Comparison of ENCODE assay signal across 12 cellular contexts in the genomic region with DNA sequence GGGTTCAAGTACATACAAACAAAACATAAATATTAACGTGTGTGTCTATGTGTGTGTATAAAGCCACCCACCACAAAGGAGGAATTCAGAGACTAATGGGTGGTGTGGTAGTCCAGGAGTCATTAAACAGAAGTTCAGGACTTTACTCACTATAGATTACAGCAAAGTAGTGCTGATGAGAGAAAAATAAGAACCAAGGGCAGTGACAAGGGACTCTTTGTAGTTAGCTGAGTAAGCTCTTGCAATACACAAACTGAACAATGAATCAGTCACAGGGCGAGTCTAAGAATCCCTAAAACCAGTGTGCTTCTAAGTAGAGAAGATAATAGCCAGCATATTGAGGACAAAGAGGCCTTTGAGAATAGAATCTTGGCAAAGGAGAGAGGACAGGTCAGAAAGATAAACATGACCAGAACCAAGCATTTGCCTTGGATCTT.
DNase-seq lines count a peak whose midpoint lies in the region; ATAC-seq, FAIRE-seq and TF ChIP-seq lines count a peak whose summit lies in the region.
"Had no signal": no experiment of that assay in that cellular context is flagged by ENCODE, and none has a peak within 500 bp of the region (broad histone marks: within the 10 kb centered on the region; RNA-seq: fewer than 3 reads in every experiment).

No MANE protein-coding gene starts in this region.

- no peak for TF ChIP-seq CTCF in AG10803 (conservative IDR thresholded peaks at IDR 0.05; ENCODE audit: low read length)
- TF ChIP-seq CTCF in H1 (IDR thresholded peaks at IDR 0.05; ENCODE audit: control extremely low read depth in 1 of 3, insufficient read depth in 1 of 3, low read depth in 1 of 3, low read length in 3 of 3) = no peak

- H3K9me3 ChIP-seq in H1 (ENCODE audit: insufficient read depth in 2 of 2, low read depth in 1 of 2, low read length in 1 of 2) (no peaks in the 10 kb centered on the region), mesenchymal stem cell (ENCODE audit: control insufficient read depth, low read length) (no peaks in the 10 kb centered on the region)
- H3K9me3 ChIP-seq: heart right ventricle had no signal

- no peak overlapping the region for H3K56ac ChIP-seq in H1 (replicated peaks; ENCODE audit: insufficient read length, low read depth, low read length)

- CTCF ChIA-PET in H1 (lab: Charles Lee; ENCODE audit: partially characterized antibody) = interaction anchor here (0.9 kb wide), 1 partner anchor 12 kb away, joined by 3 read pairs; no protein-coding TSS in a partner anchor

- H3K23ac ChIP-seq in H1 (ENCODE audit: insufficient read length) = no peak overlapping the region
- H3K23ac ChIP-seq in mesenchymal stem cell (ENCODE audit: low read length in 2 of 2) = no peak overlapping the region

- H3K18ac ChIP-seq in H1 (ENCODE audit: extremely low read depth, low read length) (no peak overlapping the region), mesenchymal stem cell (ENCODE audit: low read depth in 1 of 2, low read length in 2 of 2) (no peak overlapping the region)

- WGBS in H1 (ENCODE audit: extremely low coverage in 1 of 2, insufficient coverage in 1 of 2, insufficient read length in 1 of 2, insufficient replicate concordance in 2 of 2, low coverage in 1 of 2, low lambda C conversion rate in 2 of 2, missing lambda C conversion rate in 1 of 2), 2 experiments = 63% methylated on average over 2 of the region's 2 CpGs; no CpG with 5 or more reads in 1 of the 2 experiments
- WGBS in mesenchymal stem cell = 18% methylated on average over 1 of the region's 2 CpGs

- TF ChIP-seq RAD21 in H1 (IDR thresholded peaks at IDR 0.05 in 1 of 2, conservative IDR thresholded peaks at IDR 0.05 in 1 of 2; ENCODE audit: low read depth in 2 of 2, low read length in 2 of 2) = no peak

- TF ChIP-seq POLR2A in H1 (IDR thresholded peaks at IDR 0.05; ENCODE audit: control extremely low read depth in 1 of 2, low read depth in 2 of 2, low read length in 2 of 2) = no peak

- H2BK120ac ChIP-seq in H1 (replicated peaks; ENCODE audit: low read depth, low read length) = no peak overlapping the region
- no peak overlapping the region for H2BK120ac ChIP-seq in mesenchymal stem cell (ENCODE audit: low read depth, low read length)

- no peak overlapping the region for H4K5ac ChIP-seq in H1 (ENCODE audit: insufficient read length, low read depth, low read length)

- H3K27me3 ChIP-seq in H1 (replicated peaks in 1 of 4; ENCODE audit: control insufficient read depth in 3 of 4, extremely low read depth in 1 of 4, insufficient read depth in 3 of 4, low read length in 3 of 4) (no peaks in the 10 kb centered on the region), mesenchymal stem cell (ENCODE audit: control insufficient read depth in 1 of 2, insufficient read depth in 1 of 2, low read length in 2 of 2) (no peaks in the 10 kb centered on the region)
- H3K27me3 ChIP-seq: heart right ventricle had no signal

- H4K8ac ChIP-seq in H1 (ENCODE audit: extremely low read depth, insufficient read depth, low read length) = no peak overlapping the region
- no peak overlapping the region for H4K8ac ChIP-seq in mesenchymal stem cell (ENCODE audit: low read length)

- H2BK15ac ChIP-seq in H1 (ENCODE audit: low read length) (no peak overlapping the region), mesenchymal stem cell (ENCODE audit: low read depth, poor library complexity, severe bottlenecking) (no peak overlapping the region)

- H3K4ac ChIP-seq in H1 (replicated peaks; ENCODE audit: insufficient read length, low read depth, low read length) = no peak overlapping the region
- H3K4ac ChIP-seq in mesenchymal stem cell (ENCODE audit: low read depth in 1 of 2, low read length in 2 of 2) = no peak overlapping the region

- H2BK5ac ChIP-seq in H1 (ENCODE audit: low read depth, low read length) (no peak overlapping the region), mesenchymal stem cell (ENCODE audit: low read depth, low read length, poor library complexity, severe bottlenecking) (no peak overlapping the region)

- no peak for FAIRE-seq in H1 (lab: Jason Lieb, UNC)
- FAIRE-seq: GM12892, K562 had no signal

- no peak for TF ChIP-seq EP300 in H1 (IDR thresholded peaks at IDR 0.05; ENCODE audit: borderline replicate concordance in 1 of 2, low read depth in 2 of 2, low read length in 2 of 2)

- H3K79me1 ChIP-seq in H1 (ENCODE audit: low read depth, low read length) (no peaks in the 10 kb centered on the region), mesenchymal stem cell (replicated peaks; ENCODE audit: low read length, poor library complexity, severe bottlenecking) (peaks cover 17% of the 10 kb centered on the region)

- no peak overlapping the region for H3K4me2 ChIP-seq in H1 (ENCODE audit: insufficient read depth in 1 of 2, low read depth in 2 of 2, low read length in 2 of 2)
- H3K4me2 ChIP-seq in mesenchymal stem cell (ENCODE audit: low read length, poor library complexity, severe bottlenecking) = no peak overlapping the region

- H3K9ac ChIP-seq in H1 (replicated peaks in 1 of 4; ENCODE audit: extremely low read depth in 1 of 4, low read depth in 3 of 4, low read length in 3 of 4) (no peak overlapping the region), mesenchymal stem cell (ENCODE audit: low read length) (no peak overlapping the region)

- no peak overlapping the region for H2BK20ac ChIP-seq in H1 (ENCODE audit: low read length)

- no peaks in the 10 kb centered on the region for H3K79me2 ChIP-seq in H1 (ENCODE audit: control insufficient read depth in 1 of 2, insufficient read depth in 2 of 2, low read length in 2 of 2)

- H4K91ac ChIP-seq in H1 (replicated peaks; ENCODE audit: insufficient read length, low read length) (no peak overlapping the region), mesenchymal stem cell (ENCODE audit: low read length) (no peak overlapping the region)

- DNase-seq in AG10803 (ENCODE audit: low read depth) (peak; percentile 48), NCI-H1048 (lab: John Stamatoyannopoulos, UW) (peak; percentile 7), H1 (ENCODE audit: low read depth in 1 of 2, low spot score in 2 of 2) (peak in 1 of 2 experiments; percentile 21), mesenchymal stem cell (peak; percentile 55), NOMO-1 treated with DMSO at 0.1 percent for 48 hours (lab: John Stamatoyannopoulos, UW; ENCODE audit: unreplicated experiment) (no peak), middle frontal gyrus (ENCODE audit: extremely low spot score, low spot score) (no peak)
- no peak for DNase-seq in activated CD4-positive, alpha-beta T cell treated with anti-CD3 and anti-CD28 coated beads for 48 hours
- DNase-seq: heart right ventricle had no signal

- H3K27ac ChIP-seq in H1 (ENCODE audit: low read depth, low read length) (no peak overlapping the region), mesenchymal stem cell (ENCODE audit: low read length, poor library complexity, severe bottlenecking) (peak overlapping the region; percentile 12)
- H3K27ac ChIP-seq: heart right ventricle had no signal

- H3K14ac ChIP-seq in H1 (ENCODE audit: insufficient read length) (no peak overlapping the region), mesenchymal stem cell (ENCODE audit: low read length in 2 of 2) (no peak overlapping the region)

- POLR2A ChIA-PET in H1 (lab: Charles Lee; ENCODE audit: partially characterized antibody) = no interaction called here

- no peaks in the 10 kb centered on the region for H3K23me2 ChIP-seq in H1 (ENCODE audit: low read depth, low read length)

- H2BK12ac ChIP-seq in H1 (ENCODE audit: low read depth, low read length) (no peak overlapping the region; the same call in 1 of the 2 replicates), mesenchymal stem cell (ENCODE audit: low read length in 2 of 2) (no peak overlapping the region)

- ATAC-seq in GM21360 (IDR thresholded peaks at IDR 0.05; ENCODE audit: unreplicated experiment) = no peak
- ATAC-seq: K562; stimulated activated memory B cell treated with anti-CD40 and anti-IgM and Interleukin-4, amounts not matched to agents 10 μg/mL and 1 μg/mL and 100 μg/mL, for 72 hours had no signal

- H2AFZ ChIP-seq in H1 (ENCODE audit: low read length) (no peak overlapping the region), mesenchymal stem cell (ENCODE audit: low read depth, low read length) (no peak overlapping the region)

- H3K4me3 ChIP-seq in AG10803 (ENCODE audit: low read length) = no peak overlapping the region
- no peak overlapping the region for H3K4me3 ChIP-seq in H1 (ENCODE audit: extremely low read depth in 1 of 4, insufficient read depth in 2 of 4, low read depth in 3 of 4, low read length in 4 of 4)
- no peak overlapping the region for H3K4me3 ChIP-seq in mesenchymal stem cell (ENCODE audit: insufficient read depth in 1 of 2, low read depth in 1 of 2, low read length in 2 of 2)
- H3K4me3 ChIP-seq: heart right ventricle, K562 had no signal

- H3K36me3 ChIP-seq in H1 (ENCODE audit: control insufficient read depth in 2 of 4, insufficient read depth in 4 of 4, low read length in 3 of 4) (no peaks in the 10 kb centered on the region), mesenchymal stem cell (ENCODE audit: control insufficient read depth in 1 of 2, insufficient read depth in 2 of 2, low read depth in 1 of 2, low read length in 2 of 2) (no peaks in the 10 kb centered on the region)
- H3K36me3 ChIP-seq: heart right ventricle had no signal

- H4K20me1 ChIP-seq in H1 (replicated peaks in 1 of 2; ENCODE audit: control insufficient read depth in 1 of 2, insufficient read depth in 2 of 2, low read length in 2 of 2) = no peaks in the 10 kb centered on the region

- H3K4me1 ChIP-seq in H1 (replicated peaks in 1 of 4; ENCODE audit: control insufficient read depth in 3 of 4, insufficient read depth in 4 of 4, low read length in 3 of 4) (no peaks in the 10 kb centered on the region), mesenchymal stem cell (ENCODE audit: control insufficient read depth, insufficient read depth, low read depth, low read length) (no peaks in the 10 kb centered on the region)

- H2AK5ac ChIP-seq in H1 (ENCODE audit: low read depth, low read length) = no peak overlapping the region
- no peak overlapping the region for H2AK5ac ChIP-seq in mesenchymal stem cell (ENCODE audit: low read length, severe bottlenecking)

TF ChIP-seq in H1, 55 proteins besides CTCF, POLR2A, EP300 and RAD21:
- TF ChIP-seq, protein P1, sequence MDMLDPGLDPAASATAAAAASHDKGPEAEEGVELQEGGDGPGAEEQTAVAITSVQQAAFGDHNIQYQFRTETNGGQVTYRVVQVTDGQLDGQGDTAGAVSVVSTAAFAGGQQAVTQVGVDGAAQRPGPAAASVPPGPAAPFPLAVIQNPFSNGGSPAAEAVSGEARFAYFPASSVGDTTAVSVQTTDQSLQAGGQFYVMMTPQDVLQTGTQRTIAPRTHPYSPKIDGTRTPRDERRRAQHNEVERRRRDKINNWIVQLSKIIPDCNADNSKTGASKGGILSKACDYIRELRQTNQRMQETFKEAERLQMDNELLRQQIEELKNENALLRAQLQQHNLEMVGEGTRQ (IDR thresholded peaks at IDR 0.05; ENCODE audit: low read length) = no peak
- TF ChIP-seq NANOG (IDR thresholded peaks at IDR 0.05; ENCODE audit: insufficient read depth, low read depth, low read length, poor library complexity, severe bottlenecking) (peak; percentile 45), KDM4A (IDR thresholded peaks at IDR 0.05; ENCODE audit: low read depth, low read length, severe bottlenecking) (no peak)

Comparison
In these comparisons a context has a peak if more than half of its experiments do, and no peak if none do; other contexts are left out.
1. DNase-seq: peak in AG10803 (single experiment), NCI-H1048 (single experiment) and mesenchymal stem cell (single experiment); none in activated CD4-positive, alpha-beta T cell treated with anti-CD3 and anti-CD28 coated beads for 48 hours (single experiment), NOMO-1 treated with DMSO at 0.1 percent for 48 hours (single experiment) and middle frontal gyrus (single experiment).